7 cellular contexts compared by ENCODE assay signal in the genomic region with DNA sequence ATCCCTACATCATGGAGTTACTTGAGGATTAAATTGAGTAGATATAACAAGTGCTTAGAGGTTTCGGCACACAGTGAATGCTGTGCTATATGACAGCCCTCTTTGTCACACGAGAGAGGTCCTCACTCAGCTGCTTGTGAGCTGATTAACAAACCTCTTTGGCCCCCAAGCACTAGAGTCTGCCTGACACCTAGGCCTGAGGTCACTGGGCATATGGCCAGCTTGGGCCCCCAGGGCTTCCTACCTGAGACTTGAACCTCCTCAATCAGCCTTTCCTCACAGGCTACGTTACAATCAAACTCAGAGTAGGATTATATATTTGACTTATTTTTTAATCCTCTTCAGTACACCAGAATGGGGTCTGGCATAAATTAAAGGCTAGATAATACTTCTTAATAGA.
"Had no signal": no experiment of that assay in that cellular context is flagged by ENCODE, and none has a peak within 500 bp of the region (broad histone marks: within the 10 kb centered on the region; RNA-seq: fewer than 3 reads in every experiment).

No MANE protein-coding gene starts in this region.

- H3K4me3 ChIP-seq: GM23338 had no signal

- ATAC-seq: HepG2 had no signal

- DNase-seq: H9, HCEC 1CT, HFFc6, KBM-7 had no signal

- H3K27ac Mint-ChIP-seq: GM23338, H9, HFFc6, IgD-negative memory B cell had no signal

- H3K9me3 Mint-ChIP-seq: GM23338, H9, IgD-negative memory B cell had no signal

- H3K4me3 Mint-ChIP-seq: GM23338, H9, HFFc6, IgD-negative memory B cell had no signal

- H3K36me3 Mint-ChIP-seq: IgD-negative memory B cell had no signal

- H3K27me3 Mint-ChIP-seq: IgD-negative memory B cell had no signal

- H3K4me1 Mint-ChIP-seq: IgD-negative memory B cell had no signal
